ENCODE assay signal across 10 cellular contexts in the genomic region with DNA sequence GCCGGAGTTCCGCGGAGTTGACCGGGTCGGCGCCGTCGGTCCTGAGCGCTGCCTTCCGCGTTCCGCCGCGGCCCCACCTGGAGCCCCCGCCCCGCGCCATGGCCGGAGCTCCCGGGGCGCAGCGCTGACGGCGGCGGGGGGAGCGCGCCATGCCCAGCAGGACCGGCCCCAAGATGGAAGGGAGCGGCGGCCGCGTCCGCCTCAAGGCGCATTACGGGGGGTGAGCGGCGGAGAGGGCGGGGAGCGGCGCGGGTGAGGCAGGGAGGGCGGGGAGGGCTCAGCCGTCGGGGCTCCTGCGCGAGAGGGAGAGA. TPM values are rescaled to one million over a fixed set of nuclear protein-coding genes. Genes with fewer than 3 reads are reported as not detected.
A peak's percentile ranks its signal among the peaks of the same experiment; 100 is the strongest.
DNase-seq lines count a peak whose midpoint lies in the region; ATAC-seq and TF ChIP-seq lines count a peak whose summit lies in the region.
"Had no signal": no experiment of that assay in that cellular context is flagged by ENCODE, and none has a peak within 500 bp of the region (broad histone marks: within the 10 kb centered on the region; RNA-seq: fewer than 3 reads in every experiment).

No MANE protein-coding gene starts in this region.

- WGBS in heart left ventricle, 4 donors: 0 to 3% (median 1%) methylated on average over 6 to 45 of the region's 45 CpGs
- 0% methylated on average over 3 to 7 of the region's 45 CpGs for WGBS in upper lobe of left lung, 2 donors

- ATAC-seq in heart left ventricle (peak in 1 of 4 donors; percentile 20), Right ventricle myocardium inferior (no peak), upper lobe of left lung (ENCODE audit: low FRiP score in 2 of 2) (no peak), HG02981 (IDR thresholded peaks at IDR 0.05; ENCODE audit: unreplicated experiment) (no peak)

- H3K36me3 Mint-ChIP-seq in activated naive CD8-positive, alpha-beta T cell: no peaks in the 10 kb centered on the region

- TF ChIP-seq POLR2A in heart left ventricle (IDR thresholded peaks at IDR 0.05): no peak
- TF ChIP-seq POLR2A in upper lobe of left lung (IDR thresholded peaks at IDR 0.05): peak in 2 of 4 donors; percentile 38 to 58

- H3K4me1 ChIP-seq in heart left ventricle: peaks cover 0 to 34% (median 14%) of the 10 kb centered on the region in 12 donors
- H3K4me1 ChIP-seq in upper lobe of left lung: peaks cover 10 to 48% (median 21%) of the 10 kb centered on the region in 4 donors

- peak overlapping the region in 4 of 12 donors; percentile 4 to 58 (median 14) for H3K27ac ChIP-seq in heart left ventricle
- H3K27ac ChIP-seq in upper lobe of left lung: peak overlapping the region; percentile 81 to 90 (median 85)
- H3K27ac ChIP-seq in brain microvascular endothelial cell: no peak overlapping the region

- H3K4me3 ChIP-seq in heart left ventricle (peak overlapping the region; percentile 11 to 83 (median 58)), upper lobe of left lung (peak overlapping the region; percentile 42 to 70 (median 64)), brain microvascular endothelial cell (ENCODE audit: low read depth, low read length) (no peak overlapping the region)

- in situ Hi-C loops in brain microvascular endothelial cell (cut with HindIII; ENCODE audit: low pct_ligation_motif_present, low sequenced_read_pairs): no loop called here

- H3K27me3 ChIP-seq in heart left ventricle (peaks cover 11 to 64% (median 41%) of the 10 kb centered on the region in 9 donors), upper lobe of left lung (peaks cover 0 to 19% (median 7%) of the 10 kb centered on the region in 4 donors), brain microvascular endothelial cell (replicated peaks) (peaks cover 42% of the 10 kb centered on the region)

- TF ChIP-seq CTCF in heart left ventricle (IDR thresholded peaks at IDR 0.05) (no peak), upper lobe of left lung (IDR thresholded peaks at IDR 0.05) (no peak), brain microvascular endothelial cell (IDR thresholded peaks at IDR 0.05; ENCODE audit: low read depth, low read length, missing control alignments) (no peak)

- H3K36me3 ChIP-seq in heart left ventricle (no peaks in the 10 kb centered on the region), upper lobe of left lung (peaks cover 0 to 2% (median under 1%) of the 10 kb centered on the region in 4 donors), brain microvascular endothelial cell (replicated peaks) (no peaks in the 10 kb centered on the region)

- H3K27me3 Mint-ChIP-seq in activated naive CD8-positive, alpha-beta T cell: no peaks in the 10 kb centered on the region

- H3K9me3 ChIP-seq in heart left ventricle: no peaks in the 10 kb centered on the region
- H3K9me3 ChIP-seq in upper lobe of left lung: no peaks in the 10 kb centered on the region

- no peak for TF ChIP-seq EP300 in upper lobe of left lung (IDR thresholded peaks at IDR 0.05)

- H3K4me1 Mint-ChIP-seq in activated naive CD8-positive, alpha-beta T cell (ENCODE audit: low read depth): peaks cover 24% of the 10 kb centered on the region

- H3K9me3 Mint-ChIP-seq in activated naive CD8-positive, alpha-beta T cell (ENCODE audit: low read depth): no peaks in the 10 kb centered on the region
- H3K9me3 Mint-ChIP-seq: nephron had no signal

- no peak overlapping the region for H3K27ac Mint-ChIP-seq in activated naive CD8-positive, alpha-beta T cell
- H3K27ac Mint-ChIP-seq: nephron had no signal

- no peak for DNase-seq in heart left ventricle
- no peak for DNase-seq in Right ventricle myocardium inferior (ENCODE audit: missing footprints)
- DNase-seq in left kidney (ENCODE audit: low read depth, low spot score): peak; percentile 79
- no peak for DNase-seq in upper lobe of left lung
- DNase-seq in NCI-H1436 (lab: John Stamatoyannopoulos, UW): no peak
- DNase-seq in brain microvascular endothelial cell: no peak
- DNase-seq: IMR-90 had no signal

- intact Hi-C loops in heart left ventricle (cut with DNase I): no loop called here
- intact Hi-C loops in Right ventricle myocardium inferior (cut with DNase I): no loop called here

- peak overlapping the region; percentile 76 for H3K4me3 Mint-ChIP-seq in activated naive CD8-positive, alpha-beta T cell

RNA-seq across cellular contexts. Expression of a gene that starts 0.2 kb away (rescaled TPM):
- total RNA-seq in heart left ventricle (10 to 100 TPM; 12.5 to 17.3 (median 16.4) TPM), Right ventricle myocardium inferior (16.4 TPM), upper lobe of left lung (100 to 1,000 TPM; 107 to 169 (median 138) TPM)
- 10 to 100 TPM; 16.7 to 20.7 TPM for polyA plus RNA-seq in heart left ventricle

RNA-seq across cellular contexts. Expression of a gene that starts 31.3 kb away (rescaled TPM):
- total RNA-seq in heart left ventricle: 1 to 10 TPM in 2 of 9 donors, under 1 TPM in 5, not detected in 2; 0.21 to 1.1 (median 0.61) TPM
- polyA plus RNA-seq in heart left ventricle: under 1 TPM; 0.65 to 0.67 TPM
- 0.49 TPM for total RNA-seq in Right ventricle myocardium inferior
- 1 to 10 TPM in 2 of 6 donors, under 1 TPM in 1, not detected in 3; 0.26 to 8.2 (median 1.2) TPM for total RNA-seq in upper lobe of left lung
- total RNA-seq: IMR-90 had no signal
- polyA plus RNA-seq: IMR-90 had no signal

RNA-seq across cellular contexts. Expression of a gene that starts 46.9 kb away (rescaled TPM):
- total RNA-seq in heart left ventricle (under 1 TPM in 2 of 9 donors, not detected in 7; 0.07 to 0.33 TPM), Right ventricle myocardium inferior (not detected), upper lobe of left lung (10 to 100 TPM in 2 of 6 donors, 1 to 10 TPM in 3, under 1 TPM in 1; 0.14 to 19.8 (median 6.2) TPM)
- polyA plus RNA-seq in heart left ventricle: under 1 TPM in 1 of 2 donors, not detected in 1; 0.03 TPM
- total RNA-seq: IMR-90 had no signal
- polyA plus RNA-seq: IMR-90 had no signal
